Comparison of ENCODE assay signal across 1 cellular context in the genomic region with DNA sequence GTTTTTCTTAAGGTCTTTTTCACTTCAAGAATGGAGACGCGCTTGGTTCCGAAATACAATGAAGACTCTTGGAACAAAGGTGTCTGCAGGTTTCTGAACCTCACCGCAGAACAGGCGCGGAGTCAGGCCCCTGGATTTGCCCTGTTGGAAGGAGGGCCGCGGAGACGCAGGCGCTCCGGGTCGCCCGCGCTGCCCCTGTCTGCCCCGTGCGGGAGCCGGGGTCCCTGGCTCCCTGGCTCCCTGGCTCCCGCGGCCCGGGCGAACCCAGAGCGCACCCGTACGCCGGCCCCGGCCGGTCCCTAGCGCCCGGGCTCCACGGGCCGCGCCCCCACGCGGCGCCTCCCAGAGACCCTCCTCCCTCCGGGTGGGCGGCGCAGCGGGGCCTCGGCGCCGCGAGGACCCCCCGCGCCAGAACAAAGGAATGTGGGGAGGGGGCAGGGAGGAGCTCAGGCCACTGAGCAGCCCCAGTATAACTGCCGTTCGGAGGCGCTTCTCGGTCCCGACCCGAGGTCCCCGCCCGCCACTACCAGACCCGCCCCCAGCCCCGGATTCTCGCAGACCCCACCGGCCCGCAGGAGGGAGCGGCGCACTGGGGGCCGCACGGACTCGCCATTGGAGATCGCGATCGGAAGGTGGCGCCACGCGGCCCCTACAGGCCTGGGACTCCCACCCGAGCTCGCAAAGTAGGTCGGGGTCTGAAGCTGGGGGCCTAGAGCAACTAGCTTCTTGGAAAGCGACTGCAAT.
A peak's percentile ranks its signal among the peaks of the same experiment; 100 is the strongest.
TF ChIP-seq lines count a peak whose summit lies in the region.

No MANE protein-coding gene starts in this region.

TF ChIP-seq in HepG2, 621 proteins besides CTCF, POLR2A, EP300 and RAD21 (continued from another document and continues in another):
- TF ChIP-seq, protein P1, sequence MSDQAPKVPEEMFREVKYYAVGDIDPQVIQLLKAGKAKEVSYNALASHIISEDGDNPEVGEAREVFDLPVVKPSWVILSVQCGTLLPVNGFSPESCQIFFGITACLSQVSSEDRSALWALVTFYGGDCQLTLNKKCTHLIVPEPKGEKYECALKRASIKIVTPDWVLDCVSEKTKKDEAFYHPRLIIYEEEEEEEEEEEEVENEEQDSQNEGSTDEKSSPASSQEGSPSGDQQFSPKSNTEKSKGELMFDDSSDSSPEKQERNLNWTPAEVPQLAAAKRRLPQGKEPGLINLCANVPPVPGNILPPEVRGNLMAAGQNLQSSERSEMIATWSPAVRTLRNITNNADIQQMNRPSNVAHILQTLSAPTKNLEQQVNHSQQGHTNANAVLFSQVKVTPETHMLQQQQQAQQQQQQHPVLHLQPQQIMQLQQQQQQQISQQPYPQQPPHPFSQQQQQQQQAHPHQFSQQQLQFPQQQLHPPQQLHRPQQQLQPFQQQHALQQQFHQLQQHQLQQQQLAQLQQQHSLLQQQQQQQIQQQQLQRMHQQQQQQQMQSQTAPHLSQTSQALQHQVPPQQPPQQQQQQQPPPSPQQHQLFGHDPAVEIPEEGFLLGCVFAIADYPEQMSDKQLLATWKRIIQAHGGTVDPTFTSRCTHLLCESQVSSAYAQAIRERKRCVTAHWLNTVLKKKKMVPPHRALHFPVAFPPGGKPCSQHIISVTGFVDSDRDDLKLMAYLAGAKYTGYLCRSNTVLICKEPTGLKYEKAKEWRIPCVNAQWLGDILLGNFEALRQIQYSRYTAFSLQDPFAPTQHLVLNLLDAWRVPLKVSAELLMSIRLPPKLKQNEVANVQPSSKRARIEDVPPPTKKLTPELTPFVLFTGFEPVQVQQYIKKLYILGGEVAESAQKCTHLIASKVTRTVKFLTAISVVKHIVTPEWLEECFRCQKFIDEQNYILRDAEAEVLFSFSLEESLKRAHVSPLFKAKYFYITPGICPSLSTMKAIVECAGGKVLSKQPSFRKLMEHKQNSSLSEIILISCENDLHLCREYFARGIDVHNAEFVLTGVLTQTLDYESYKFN (CRISPR knock-in tag; conservative IDR thresholded peaks at IDR 0.05), result no peak
- TF ChIP-seq ZNF333 (CRISPR knock-in tag; IDR thresholded peaks at IDR 0.05; ENCODE audit: borderline replicate concordance) (no peak), ZSCAN20 (CRISPR knock-in tag; IDR thresholded peaks at IDR 0.05; ENCODE audit: borderline replicate concordance) (no peak), RBFOX2 (IDR thresholded peaks at IDR 0.05; ENCODE audit: low read depth, low read length) (peak; percentile 96), ZBTB7B (CRISPR knock-in tag; IDR thresholded peaks at IDR 0.05) (peak; percentile 77; the same call in 1 of the 2 replicates), REXO4 (CRISPR knock-in tag; IDR thresholded peaks at IDR 0.05; ENCODE audit: borderline replicate concordance) (no peak), U2AF2 (IDR thresholded peaks at IDR 0.05; ENCODE audit: low read depth, low read length) (no peak), FOXK2 (IDR thresholded peaks at IDR 0.05) (no peak), STAT5B (CRISPR knock-in tag; IDR thresholded peaks at IDR 0.05) (no peak), MXI1 (IDR thresholded peaks at IDR 0.05; ENCODE audit: borderline replicate concordance, low read depth, low read length) (peak; percentile 20; the same call in 1 of the 3 replicates), BCL6 (CRISPR knock-in tag; IDR thresholded peaks at IDR 0.05) (0 out of 2 replicates have a peak, but pooled peaks have one; percentile 43), ZNF136 (CRISPR knock-in tag; IDR thresholded peaks at IDR 0.05; ENCODE audit: low read depth) (no peak), ZNF557 (CRISPR knock-in tag; IDR thresholded peaks at IDR 0.05) (no peak)
- TF ChIP-seq, protein P2, sequence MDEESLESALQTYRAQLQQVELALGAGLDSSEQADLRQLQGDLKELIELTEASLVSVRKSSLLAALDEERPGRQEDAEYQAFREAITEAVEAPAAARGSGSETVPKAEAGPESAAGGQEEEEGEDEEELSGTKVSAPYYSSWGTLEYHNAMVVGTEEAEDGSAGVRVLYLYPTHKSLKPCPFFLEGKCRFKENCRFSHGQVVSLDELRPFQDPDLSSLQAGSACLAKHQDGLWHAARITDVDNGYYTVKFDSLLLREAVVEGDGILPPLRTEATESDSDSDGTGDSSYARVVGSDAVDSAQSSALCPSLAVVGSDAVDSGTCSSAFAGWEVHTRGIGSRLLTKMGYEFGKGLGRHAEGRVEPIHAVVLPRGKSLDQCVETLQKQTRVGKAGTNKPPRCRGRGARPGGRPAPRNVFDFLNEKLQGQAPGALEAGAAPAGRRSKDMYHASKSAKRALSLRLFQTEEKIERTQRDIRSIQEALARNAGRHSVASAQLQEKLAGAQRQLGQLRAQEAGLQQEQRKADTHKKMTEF (CRISPR knock-in tag; IDR thresholded peaks at IDR 0.05), result 0 out of 2 replicates have a peak, but pooled peaks have one; percentile 14
- TF ChIP-seq, protein P3, sequence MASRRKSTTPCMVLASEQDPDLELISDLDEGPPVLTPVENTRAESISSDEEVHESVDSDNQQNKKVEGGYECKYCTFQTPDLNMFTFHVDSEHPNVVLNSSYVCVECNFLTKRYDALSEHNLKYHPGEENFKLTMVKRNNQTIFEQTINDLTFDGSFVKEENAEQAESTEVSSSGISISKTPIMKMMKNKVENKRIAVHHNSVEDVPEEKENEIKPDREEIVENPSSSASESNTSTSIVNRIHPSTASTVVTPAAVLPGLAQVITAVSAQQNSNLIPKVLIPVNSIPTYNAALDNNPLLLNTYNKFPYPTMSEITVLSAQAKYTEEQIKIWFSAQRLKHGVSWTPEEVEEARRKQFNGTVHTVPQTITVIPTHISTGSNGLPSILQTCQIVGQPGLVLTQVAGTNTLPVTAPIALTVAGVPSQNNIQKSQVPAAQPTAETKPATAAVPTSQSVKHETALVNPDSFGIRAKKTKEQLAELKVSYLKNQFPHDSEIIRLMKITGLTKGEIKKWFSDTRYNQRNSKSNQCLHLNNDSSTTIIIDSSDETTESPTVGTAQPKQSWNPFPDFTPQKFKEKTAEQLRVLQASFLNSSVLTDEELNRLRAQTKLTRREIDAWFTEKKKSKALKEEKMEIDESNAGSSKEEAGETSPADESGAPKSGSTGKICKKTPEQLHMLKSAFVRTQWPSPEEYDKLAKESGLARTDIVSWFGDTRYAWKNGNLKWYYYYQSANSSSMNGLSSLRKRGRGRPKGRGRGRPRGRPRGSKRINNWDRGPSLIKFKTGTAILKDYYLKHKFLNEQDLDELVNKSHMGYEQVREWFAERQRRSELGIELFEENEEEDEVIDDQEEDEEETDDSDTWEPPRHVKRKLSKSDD (CRISPR knock-in tag; IDR thresholded peaks at IDR 0.05; ENCODE audit: low read depth), result no peak
- TF ChIP-seq, protein P4, sequence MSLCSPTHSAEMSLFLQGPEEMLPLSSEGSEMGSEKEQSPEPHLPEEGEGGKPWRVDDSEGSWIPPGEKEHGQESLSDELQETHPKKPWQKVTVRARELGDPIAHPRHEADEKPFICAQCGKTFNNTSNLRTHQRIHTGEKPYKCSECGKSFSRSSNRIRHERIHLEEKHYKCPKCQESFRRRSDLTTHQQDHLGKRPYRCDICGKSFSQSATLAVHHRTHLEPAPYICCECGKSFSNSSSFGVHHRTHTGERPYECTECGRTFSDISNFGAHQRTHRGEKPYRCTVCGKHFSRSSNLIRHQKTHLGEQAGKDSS (CRISPR knock-in tag; IDR thresholded peaks at IDR 0.05; ENCODE audit: borderline replicate concordance, low read depth), result no peak
- TF ChIP-seq, protein P5, sequence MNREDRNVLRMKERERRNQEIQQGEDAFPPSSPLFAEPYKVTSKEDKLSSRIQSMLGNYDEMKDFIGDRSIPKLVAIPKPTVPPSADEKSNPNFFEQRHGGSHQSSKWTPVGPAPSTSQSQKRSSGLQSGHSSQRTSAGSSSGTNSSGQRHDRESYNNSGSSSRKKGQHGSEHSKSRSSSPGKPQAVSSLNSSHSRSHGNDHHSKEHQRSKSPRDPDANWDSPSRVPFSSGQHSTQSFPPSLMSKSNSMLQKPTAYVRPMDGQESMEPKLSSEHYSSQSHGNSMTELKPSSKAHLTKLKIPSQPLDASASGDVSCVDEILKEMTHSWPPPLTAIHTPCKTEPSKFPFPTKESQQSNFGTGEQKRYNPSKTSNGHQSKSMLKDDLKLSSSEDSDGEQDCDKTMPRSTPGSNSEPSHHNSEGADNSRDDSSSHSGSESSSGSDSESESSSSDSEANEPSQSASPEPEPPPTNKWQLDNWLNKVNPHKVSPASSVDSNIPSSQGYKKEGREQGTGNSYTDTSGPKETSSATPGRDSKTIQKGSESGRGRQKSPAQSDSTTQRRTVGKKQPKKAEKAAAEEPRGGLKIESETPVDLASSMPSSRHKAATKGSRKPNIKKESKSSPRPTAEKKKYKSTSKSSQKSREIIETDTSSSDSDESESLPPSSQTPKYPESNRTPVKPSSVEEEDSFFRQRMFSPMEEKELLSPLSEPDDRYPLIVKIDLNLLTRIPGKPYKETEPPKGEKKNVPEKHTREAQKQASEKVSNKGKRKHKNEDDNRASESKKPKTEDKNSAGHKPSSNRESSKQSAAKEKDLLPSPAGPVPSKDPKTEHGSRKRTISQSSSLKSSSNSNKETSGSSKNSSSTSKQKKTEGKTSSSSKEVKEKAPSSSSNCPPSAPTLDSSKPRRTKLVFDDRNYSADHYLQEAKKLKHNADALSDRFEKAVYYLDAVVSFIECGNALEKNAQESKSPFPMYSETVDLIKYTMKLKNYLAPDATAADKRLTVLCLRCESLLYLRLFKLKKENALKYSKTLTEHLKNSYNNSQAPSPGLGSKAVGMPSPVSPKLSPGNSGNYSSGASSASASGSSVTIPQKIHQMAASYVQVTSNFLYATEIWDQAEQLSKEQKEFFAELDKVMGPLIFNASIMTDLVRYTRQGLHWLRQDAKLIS (CRISPR knock-in tag; IDR thresholded peaks at IDR 0.05), result 0 out of 2 replicates have a peak, but pooled peaks have one; percentile 33
- TF ChIP-seq, protein P6, sequence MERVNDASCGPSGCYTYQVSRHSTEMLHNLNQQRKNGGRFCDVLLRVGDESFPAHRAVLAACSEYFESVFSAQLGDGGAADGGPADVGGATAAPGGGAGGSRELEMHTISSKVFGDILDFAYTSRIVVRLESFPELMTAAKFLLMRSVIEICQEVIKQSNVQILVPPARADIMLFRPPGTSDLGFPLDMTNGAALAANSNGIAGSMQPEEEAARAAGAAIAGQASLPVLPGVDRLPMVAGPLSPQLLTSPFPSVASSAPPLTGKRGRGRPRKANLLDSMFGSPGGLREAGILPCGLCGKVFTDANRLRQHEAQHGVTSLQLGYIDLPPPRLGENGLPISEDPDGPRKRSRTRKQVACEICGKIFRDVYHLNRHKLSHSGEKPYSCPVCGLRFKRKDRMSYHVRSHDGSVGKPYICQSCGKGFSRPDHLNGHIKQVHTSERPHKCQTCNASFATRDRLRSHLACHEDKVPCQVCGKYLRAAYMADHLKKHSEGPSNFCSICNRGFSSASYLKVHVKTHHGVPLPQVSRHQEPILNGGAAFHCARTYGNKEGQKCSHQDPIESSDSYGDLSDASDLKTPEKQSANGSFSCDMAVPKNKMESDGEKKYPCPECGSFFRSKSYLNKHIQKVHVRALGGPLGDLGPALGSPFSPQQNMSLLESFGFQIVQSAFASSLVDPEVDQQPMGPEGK (CRISPR knock-in tag; IDR thresholded peaks at IDR 0.05), result peak; percentile 67
- TF ChIP-seq, protein P7, sequence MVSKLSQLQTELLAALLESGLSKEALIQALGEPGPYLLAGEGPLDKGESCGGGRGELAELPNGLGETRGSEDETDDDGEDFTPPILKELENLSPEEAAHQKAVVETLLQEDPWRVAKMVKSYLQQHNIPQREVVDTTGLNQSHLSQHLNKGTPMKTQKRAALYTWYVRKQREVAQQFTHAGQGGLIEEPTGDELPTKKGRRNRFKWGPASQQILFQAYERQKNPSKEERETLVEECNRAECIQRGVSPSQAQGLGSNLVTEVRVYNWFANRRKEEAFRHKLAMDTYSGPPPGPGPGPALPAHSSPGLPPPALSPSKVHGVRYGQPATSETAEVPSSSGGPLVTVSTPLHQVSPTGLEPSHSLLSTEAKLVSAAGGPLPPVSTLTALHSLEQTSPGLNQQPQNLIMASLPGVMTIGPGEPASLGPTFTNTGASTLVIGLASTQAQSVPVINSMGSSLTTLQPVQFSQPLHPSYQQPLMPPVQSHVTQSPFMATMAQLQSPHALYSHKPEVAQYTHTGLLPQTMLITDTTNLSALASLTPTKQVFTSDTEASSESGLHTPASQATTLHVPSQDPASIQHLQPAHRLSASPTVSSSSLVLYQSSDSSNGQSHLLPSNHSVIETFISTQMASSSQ (IDR thresholded peaks at IDR 0.05; ENCODE audit: low read depth), result no peak
- TF ChIP-seq, protein P7 (CRISPR knock-in tag; IDR thresholded peaks at IDR 0.05; ENCODE audit: borderline replicate concordance), result no peak
- TF ChIP-seq, protein P8, sequence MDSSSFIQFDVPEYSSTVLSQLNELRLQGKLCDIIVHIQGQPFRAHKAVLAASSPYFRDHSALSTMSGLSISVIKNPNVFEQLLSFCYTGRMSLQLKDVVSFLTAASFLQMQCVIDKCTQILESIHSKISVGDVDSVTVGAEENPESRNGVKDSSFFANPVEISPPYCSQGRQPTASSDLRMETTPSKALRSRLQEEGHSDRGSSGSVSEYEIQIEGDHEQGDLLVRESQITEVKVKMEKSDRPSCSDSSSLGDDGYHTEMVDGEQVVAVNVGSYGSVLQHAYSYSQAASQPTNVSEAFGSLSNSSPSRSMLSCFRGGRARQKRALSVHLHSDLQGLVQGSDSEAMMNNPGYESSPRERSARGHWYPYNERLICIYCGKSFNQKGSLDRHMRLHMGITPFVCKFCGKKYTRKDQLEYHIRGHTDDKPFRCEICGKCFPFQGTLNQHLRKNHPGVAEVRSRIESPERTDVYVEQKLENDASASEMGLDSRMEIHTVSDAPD (CRISPR knock-in tag; IDR thresholded peaks at IDR 0.05), result no peak
- TF ChIP-seq, protein P9, sequence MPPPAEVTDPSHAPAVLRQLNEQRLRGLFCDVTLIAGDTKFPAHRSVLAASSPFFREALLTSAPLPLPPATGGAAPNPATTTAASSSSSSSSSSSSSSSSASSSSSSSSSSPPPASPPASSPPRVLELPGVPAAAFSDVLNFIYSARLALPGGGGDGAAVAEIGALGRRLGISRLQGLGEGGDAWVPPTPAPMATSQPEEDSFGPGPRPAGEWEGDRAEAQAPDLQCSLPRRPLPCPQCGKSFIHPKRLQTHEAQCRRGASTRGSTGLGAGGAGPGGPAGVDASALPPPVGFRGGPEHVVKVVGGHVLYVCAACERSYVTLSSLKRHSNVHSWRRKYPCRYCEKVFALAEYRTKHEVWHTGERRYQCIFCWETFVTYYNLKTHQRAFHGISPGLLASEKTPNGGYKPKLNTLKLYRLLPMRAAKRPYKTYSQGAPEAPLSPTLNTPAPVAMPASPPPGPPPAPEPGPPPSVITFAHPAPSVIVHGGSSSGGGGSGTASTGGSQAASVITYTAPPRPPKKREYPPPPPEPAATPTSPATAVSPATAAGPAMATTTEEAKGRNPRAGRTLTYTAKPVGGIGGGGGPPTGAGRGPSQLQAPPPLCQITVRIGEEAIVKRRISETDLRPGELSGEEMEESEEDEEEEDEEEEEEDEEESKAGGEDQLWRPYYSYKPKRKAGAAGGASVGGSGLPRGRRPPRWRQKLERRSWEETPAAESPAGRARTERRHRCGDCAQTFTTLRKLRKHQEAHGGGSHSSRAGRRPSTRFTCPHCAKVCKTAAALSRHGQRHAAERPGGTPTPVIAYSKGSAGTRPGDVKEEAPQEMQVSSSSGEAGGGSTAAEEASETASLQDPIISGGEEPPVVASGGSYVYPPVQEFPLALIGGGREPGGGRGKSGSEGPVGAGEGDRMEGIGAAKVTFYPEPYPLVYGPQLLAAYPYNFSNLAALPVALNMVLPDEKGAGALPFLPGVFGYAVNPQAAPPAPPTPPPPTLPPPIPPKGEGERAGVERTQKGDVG (CRISPR knock-in tag; IDR thresholded peaks at IDR 0.05; ENCODE audit: borderline replicate concordance), result no peak
